In genomic region chr22:36256474-36256873, GRCh38 we compare ENCODE assay signal across 2 cellular contexts.
TF ChIP-seq lines count a peak whose summit lies in the region.

No MANE protein-coding gene starts in this region.

TF ChIP-seq in IMR-90, 13 proteins besides CTCF, POLR2A, EP300 and RAD21:
- no peak for TF ChIP-seq NFE2L2 (IDR thresholded peaks at IDR 0.05; ENCODE audit: low read depth, low read length)
- TF ChIP-seq FOS (IDR thresholded peaks at IDR 0.05; ENCODE audit: low read depth, low read length): 0 out of 2 replicates have a peak, but pooled peaks have one; percentile 26

TF ChIP-seq in K562, 482 proteins besides CTCF, POLR2A, EP300 and RAD21:
- no peak for TF ChIP-seq CHD1 (IDR thresholded peaks at IDR 0.05; ENCODE audit: low read length)
